8 cellular contexts compared by ENCODE assay signal in the genomic region with DNA sequence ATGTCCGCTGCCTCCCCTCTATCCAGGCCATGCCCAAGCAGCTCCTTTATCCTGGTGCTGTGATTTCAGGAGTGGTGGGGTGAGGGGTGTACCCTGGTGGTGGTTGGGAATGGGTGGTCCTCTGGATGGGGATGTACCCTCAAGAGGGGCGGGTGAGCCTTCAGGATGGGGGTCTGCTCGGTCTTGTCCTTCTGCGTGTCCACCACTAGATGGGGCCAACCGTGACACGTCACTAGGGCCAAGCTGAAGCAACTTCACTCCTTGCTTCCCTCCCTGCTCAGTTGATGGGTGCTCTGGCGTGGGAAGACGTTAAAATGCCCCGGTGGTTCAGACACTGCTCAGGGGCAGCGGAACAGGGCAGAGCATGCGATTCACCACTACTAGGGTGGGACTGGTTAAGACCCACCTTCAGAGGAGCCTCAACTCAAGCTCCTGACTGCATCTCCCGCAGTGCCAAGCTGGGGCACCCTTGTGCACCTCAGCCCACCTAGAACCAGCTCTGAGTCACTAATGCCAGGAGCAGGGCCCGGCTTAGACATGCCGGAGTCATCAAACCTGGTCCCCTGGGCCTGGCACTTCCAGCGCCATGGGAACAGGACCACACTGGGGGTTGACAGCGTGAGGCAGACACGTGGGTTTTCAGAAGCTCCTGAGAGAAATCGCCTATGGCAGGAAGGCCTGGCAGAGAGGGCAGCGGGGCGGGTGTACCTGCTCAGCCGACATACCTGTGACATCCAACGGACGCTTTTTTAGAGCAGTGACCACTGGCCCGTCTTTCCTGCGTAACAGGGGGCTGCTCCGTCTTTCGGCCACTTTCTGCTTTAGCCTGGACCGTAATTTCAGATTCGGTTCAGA.
A peak's percentile ranks its signal among the peaks of the same experiment; 100 is the strongest.
DNase-seq lines count a peak whose midpoint lies in the region; ATAC-seq and TF ChIP-seq lines count a peak whose summit lies in the region.

No MANE protein-coding gene starts in this region.

- POLR2A ChIA-PET in HEK293 (lab: Yijun Ruan, JAX): interaction anchor here (0.9 kb wide), 1 partner anchor 257 kb away, joined by 3 read pairs; a partner anchor contains a TSS

- no peak overlapping the region for H3K27ac Mint-ChIP-seq in natural killer cell treated with Interleukin-12 subunit alpha and Interleukin-12 subunit beta and Interleukin-15 and Interleukin-18, amount 100 ng/mL, for 72 hours

- DNase-seq in D341Med (ENCODE audit: low spot score): peak; percentile 73
- no peak for DNase-seq in natural killer cell treated with Interleukin-12 subunit alpha and Interleukin-12 subunit beta and Interleukin-15 and Interleukin-18, amount 100 ng/mL, for 72 hours (ENCODE audit: low spot score)

- H3K4me1 Mint-ChIP-seq in natural killer cell treated with Interleukin-12 subunit alpha and Interleukin-12 subunit beta and Interleukin-15 and Interleukin-18, amount 100 ng/mL, for 72 hours (ENCODE audit: low read depth in 2 of 2): peaks cover 2 to 3% of the 10 kb centered on the region in 2 donors

- no peak overlapping the region for H3K27ac ChIP-seq in HEK293 (ENCODE audit: extremely low read depth, low read depth, low read length)

- no peaks in the 10 kb centered on the region for H3K9me3 ChIP-seq in HEK293 (ENCODE audit: control insufficient read depth, insufficient read depth, low read depth, low read length)

- peaks cover 0 to 30% of the 10 kb centered on the region in 2 experiments; a peak in 1 of 3 replicates for H3K36me3 ChIP-seq in HEK293 (ENCODE audit: control insufficient read depth in 2 of 2, insufficient read depth in 1 of 2, low read length in 2 of 2)

- no peak overlapping the region for H3K4me3 Mint-ChIP-seq in natural killer cell treated with Interleukin-12 subunit alpha and Interleukin-12 subunit beta and Interleukin-15 and Interleukin-18, amount 100 ng/mL, for 72 hours

- no peaks in the 10 kb centered on the region for H3K4me1 ChIP-seq in HEK293 (ENCODE audit: control insufficient read depth, insufficient read depth, low read length)

- CTCF ChIA-PET in HEK293 (lab: Yijun Ruan, JAX): interaction anchor here (0.5 to 1.9 kb wide), 17 partner anchors 11 to 1581 kb away, joined by 3 to 12 read pairs (median 3); no protein-coding TSS in a partner anchor

- H3K4me3 ChIP-seq in HEK293 (ENCODE audit: low read depth, low read length) (no peak overlapping the region), WI38 (ENCODE audit: low read depth, low read length) (no peak overlapping the region)

- peak; percentile 55; the same call in 1 of the 2 replicates for TF ChIP-seq CTCF in HEK293 (tag by site-specific recombination; IDR thresholded peaks at IDR 0.05)
- TF ChIP-seq CTCF in WI38 (IDR thresholded peaks at IDR 0.05; ENCODE audit: low read depth, low read length): peak; percentile 79

- peaks cover 11% of the 10 kb centered on the region for H3K36me3 Mint-ChIP-seq in natural killer cell treated with Interleukin-12 subunit alpha and Interleukin-12 subunit beta and Interleukin-15 and Interleukin-18, amount 100 ng/mL, for 72 hours

- H3K9me3 Mint-ChIP-seq in natural killer cell treated with Interleukin-12 subunit alpha and Interleukin-12 subunit beta and Interleukin-15 and Interleukin-18, amount 100 ng/mL, for 72 hours: no peaks in the 10 kb centered on the region

- no peaks in the 10 kb centered on the region for H3K27me3 Mint-ChIP-seq in natural killer cell treated with Interleukin-12 subunit alpha and Interleukin-12 subunit beta and Interleukin-15 and Interleukin-18, amount 100 ng/mL, for 72 hours

- ATAC-seq in esophagus mucosa (peak; percentile 17), HG02970 (IDR thresholded peaks at IDR 0.05; ENCODE audit: low FRiP score, unreplicated experiment) (no peak), GM18498 (IDR thresholded peaks at IDR 0.05; ENCODE audit: unreplicated experiment) (no peak), HG02610 (IDR thresholded peaks at IDR 0.05; ENCODE audit: unreplicated experiment) (no peak)
- peak; percentile 24 to 29 for ATAC-seq in natural killer cell treated with Interleukin-12 subunit alpha and Interleukin-12 subunit beta and Interleukin-15 and Interleukin-18, amount 100 ng/mL, for 72 hours

TF ChIP-seq in HEK293, 187 proteins besides CTCF, POLR2A, EP300 and RAD21:
- TF ChIP-seq ZNF654 (tag by site-specific recombination; IDR thresholded peaks at IDR 0.05; ENCODE audit: low read depth) (peak; percentile 25; the same call in 1 of the 2 replicates), ZNF335 (tag by site-specific recombination; conservative IDR thresholded peaks at IDR 0.05) (no peak)

Comparison
In these comparisons a context has a peak if more than half of its experiments do, and no peak if none do; other contexts are left out.
1. ATAC-seq: peak in esophagus mucosa (single experiment) and natural killer cell treated with Interleukin-12 subunit alpha and Interleukin-12 subunit beta and Interleukin-15 and Interleukin-18, amount 100 ng/mL, for 72 hours (2 of 2); none in HG02970 (single experiment), GM18498 (single experiment) and HG02610 (single experiment).